Comparison of ENCODE assay signal across 7 cellular contexts in the genomic region with DNA sequence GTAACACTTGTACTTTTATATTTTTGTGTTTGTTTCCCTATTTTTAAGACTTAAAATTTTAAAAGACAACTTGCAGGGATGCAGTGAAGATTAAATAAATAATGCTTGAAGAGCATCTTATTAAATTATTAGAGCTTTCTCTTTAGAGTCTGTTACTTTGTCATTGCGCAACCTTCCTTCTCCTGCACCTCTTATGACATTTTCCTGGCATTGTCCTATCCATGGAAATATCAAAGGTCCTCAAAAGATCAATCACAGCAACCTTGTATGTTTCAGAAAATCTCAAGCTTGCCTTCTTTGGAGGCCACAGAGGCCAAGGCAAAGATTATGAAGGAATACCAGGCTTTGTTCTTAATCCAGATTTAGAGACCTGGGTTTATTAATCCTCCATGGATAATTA.
"Had no signal": no experiment of that assay in that cellular context is flagged by ENCODE, and none has a peak within 500 bp of the region (broad histone marks: within the 10 kb centered on the region; RNA-seq: fewer than 3 reads in every experiment).

No MANE protein-coding gene starts in this region.

- H3K9me3 ChIP-seq: HAP-1 had no signal

- ATAC-seq: GM23338, HCT116 had no signal

- H2AFZ ChIP-seq: GM23338 had no signal

- H3K4me2 ChIP-seq: GM23338 had no signal

- FAIRE-seq: HTR-8/SVneo had no signal

- H3K4me3 ChIP-seq: GM23338, HAP-1 had no signal

- DNase-seq: H7, HFFc6, KG1 had no signal

- H3K36me3 ChIP-seq: HAP-1 had no signal

- H3K4me1 ChIP-seq: HAP-1 had no signal
